2 cellular contexts compared by ENCODE assay signal in the genomic region with DNA sequence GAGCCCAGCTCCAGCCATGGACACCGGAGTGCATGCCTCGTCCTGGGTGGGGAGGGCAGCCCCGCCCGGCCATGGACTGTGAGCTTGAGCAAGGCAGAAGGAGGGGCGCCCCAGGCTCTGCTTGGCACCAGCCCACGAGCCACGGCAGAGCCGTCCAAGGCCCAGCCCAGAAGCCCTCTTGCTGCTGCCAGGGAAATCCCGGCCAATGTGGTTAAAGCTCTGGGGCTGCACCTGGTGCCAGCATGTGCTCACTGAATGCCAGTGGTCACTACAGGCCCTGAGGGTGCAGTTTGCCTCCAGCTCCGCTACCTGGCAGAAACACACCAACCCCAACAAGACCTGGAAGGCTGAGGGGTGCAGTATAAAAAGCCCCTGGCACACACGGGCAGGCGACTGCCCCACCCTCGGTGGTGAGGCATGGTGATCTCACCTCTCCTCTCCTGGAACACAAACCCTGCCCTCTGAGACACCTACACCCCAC.
TF ChIP-seq lines count a peak whose summit lies in the region.

No MANE protein-coding gene starts in this region.

TF ChIP-seq in IMR-90, 13 proteins besides CTCF, POLR2A, EP300 and RAD21:
- no peak for TF ChIP-seq NFE2L2 (IDR thresholded peaks at IDR 0.05; ENCODE audit: low read depth, low read length)
- no peak for TF ChIP-seq FOS (IDR thresholded peaks at IDR 0.05; ENCODE audit: low read depth, low read length)
- no peak for TF ChIP-seq BHLHE40 (IDR thresholded peaks at IDR 0.05; ENCODE audit: low read depth, low read length)
- TF ChIP-seq MAFK (IDR thresholded peaks at IDR 0.05; ENCODE audit: low read depth, low read length): no peak
- no peak for TF ChIP-seq CHD1 (IDR thresholded peaks at IDR 0.05; ENCODE audit: low read depth, low read length)
- no peak for TF ChIP-seq MXI1 (IDR thresholded peaks at IDR 0.05; ENCODE audit: borderline replicate concordance, low read depth, low read length)
- peak; percentile 25; the same call in 1 of the 2 replicates for TF ChIP-seq MAZ (IDR thresholded peaks at IDR 0.05; ENCODE audit: borderline replicate concordance, low read depth, low read length)
- no peak for TF ChIP-seq RFX5 (IDR thresholded peaks at IDR 0.05; ENCODE audit: low read depth, low read length)

TF ChIP-seq in HepG2, 621 proteins besides CTCF, POLR2A, EP300 and RAD21:
- TF ChIP-seq ZNF274 (CRISPR knock-in tag; IDR thresholded peaks at IDR 0.05): no peak
- no peak for TF ChIP-seq MYPOP (CRISPR knock-in tag; IDR thresholded peaks at IDR 0.05)
- no peak for TF ChIP-seq ZNF746 (CRISPR knock-in tag; IDR thresholded peaks at IDR 0.05)
- TF ChIP-seq BRD4 (CRISPR knock-in tag; IDR thresholded peaks at IDR 0.05): no peak
- no peak for TF ChIP-seq ZNF580 (CRISPR knock-in tag; IDR thresholded peaks at IDR 0.05; ENCODE audit: borderline replicate concordance, low read depth)
- TF ChIP-seq, protein P1, sequence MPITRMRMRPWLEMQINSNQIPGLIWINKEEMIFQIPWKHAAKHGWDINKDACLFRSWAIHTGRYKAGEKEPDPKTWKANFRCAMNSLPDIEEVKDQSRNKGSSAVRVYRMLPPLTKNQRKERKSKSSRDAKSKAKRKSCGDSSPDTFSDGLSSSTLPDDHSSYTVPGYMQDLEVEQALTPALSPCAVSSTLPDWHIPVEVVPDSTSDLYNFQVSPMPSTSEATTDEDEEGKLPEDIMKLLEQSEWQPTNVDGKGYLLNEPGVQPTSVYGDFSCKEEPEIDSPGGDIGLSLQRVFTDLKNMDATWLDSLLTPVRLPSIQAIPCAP (CRISPR knock-in tag; IDR thresholded peaks at IDR 0.05; ENCODE audit: low read depth): 0 out of 2 replicates have a peak, but pooled peaks have one; percentile 44
- no peak for TF ChIP-seq ZNF549 (CRISPR knock-in tag; IDR thresholded peaks at IDR 0.05)
- no peak for TF ChIP-seq ZBTB10 (CRISPR knock-in tag; IDR thresholded peaks at IDR 0.05; ENCODE audit: borderline replicate concordance)
- no peak for TF ChIP-seq SIX4 (CRISPR knock-in tag; IDR thresholded peaks at IDR 0.05)
- TF ChIP-seq HNRNPK (IDR thresholded peaks at IDR 0.05; ENCODE audit: low read depth, low read length, poor library complexity, severe bottlenecking): no peak
- TF ChIP-seq FOXM1 (CRISPR knock-in tag; IDR thresholded peaks at IDR 0.05): no peak
- no peak for TF ChIP-seq ZNF34 (CRISPR knock-in tag; IDR thresholded peaks at IDR 0.05; ENCODE audit: borderline replicate concordance)
- TF ChIP-seq, protein P2, sequence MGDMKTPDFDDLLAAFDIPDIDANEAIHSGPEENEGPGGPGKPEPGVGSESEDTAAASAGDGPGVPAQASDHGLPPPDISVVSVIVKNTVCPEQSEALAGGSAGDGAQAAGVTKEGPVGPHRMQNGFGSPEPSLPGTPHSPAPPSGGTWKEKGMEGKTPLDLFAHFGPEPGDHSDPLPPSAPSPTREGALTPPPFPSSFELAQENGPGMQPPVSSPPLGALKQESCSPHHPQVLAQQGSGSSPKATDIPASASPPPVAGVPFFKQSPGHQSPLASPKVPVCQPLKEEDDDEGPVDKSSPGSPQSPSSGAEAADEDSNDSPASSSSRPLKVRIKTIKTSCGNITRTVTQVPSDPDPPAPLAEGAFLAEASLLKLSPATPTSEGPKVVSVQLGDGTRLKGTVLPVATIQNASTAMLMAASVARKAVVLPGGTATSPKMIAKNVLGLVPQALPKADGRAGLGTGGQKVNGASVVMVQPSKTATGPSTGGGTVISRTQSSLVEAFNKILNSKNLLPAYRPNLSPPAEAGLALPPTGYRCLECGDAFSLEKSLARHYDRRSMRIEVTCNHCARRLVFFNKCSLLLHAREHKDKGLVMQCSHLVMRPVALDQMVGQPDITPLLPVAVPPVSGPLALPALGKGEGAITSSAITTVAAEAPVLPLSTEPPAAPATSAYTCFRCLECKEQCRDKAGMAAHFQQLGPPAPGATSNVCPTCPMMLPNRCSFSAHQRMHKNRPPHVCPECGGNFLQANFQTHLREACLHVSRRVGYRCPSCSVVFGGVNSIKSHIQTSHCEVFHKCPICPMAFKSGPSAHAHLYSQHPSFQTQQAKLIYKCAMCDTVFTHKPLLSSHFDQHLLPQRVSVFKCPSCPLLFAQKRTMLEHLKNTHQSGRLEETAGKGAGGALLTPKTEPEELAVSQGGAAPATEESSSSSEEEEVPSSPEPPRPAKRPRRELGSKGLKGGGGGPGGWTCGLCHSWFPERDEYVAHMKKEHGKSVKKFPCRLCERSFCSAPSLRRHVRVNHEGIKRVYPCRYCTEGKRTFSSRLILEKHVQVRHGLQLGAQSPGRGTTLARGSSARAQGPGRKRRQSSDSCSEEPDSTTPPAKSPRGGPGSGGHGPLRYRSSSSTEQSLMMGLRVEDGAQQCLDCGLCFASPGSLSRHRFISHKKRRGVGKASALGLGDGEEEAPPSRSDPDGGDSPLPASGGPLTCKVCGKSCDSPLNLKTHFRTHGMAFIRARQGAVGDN (CRISPR knock-in tag; IDR thresholded peaks at IDR 0.05): peak; percentile 51
- TF ChIP-seq TOE1 (CRISPR knock-in tag; IDR thresholded peaks at IDR 0.05): no peak
- TF ChIP-seq ETV5 (CRISPR knock-in tag; IDR thresholded peaks at IDR 0.05; ENCODE audit: borderline replicate concordance): no peak
- TF ChIP-seq ZNF431 (CRISPR knock-in tag; IDR thresholded peaks at IDR 0.05; ENCODE audit: borderline replicate concordance, low read depth): no peak
- 0 out of 2 replicates have a peak, but pooled peaks have one; percentile 23 for TF ChIP-seq ZNF574 (CRISPR knock-in tag; IDR thresholded peaks at IDR 0.05)
- TF ChIP-seq KAT7 (CRISPR knock-in tag; IDR thresholded peaks at IDR 0.05; ENCODE audit: borderline replicate concordance): no peak
- TF ChIP-seq XBP1 (CRISPR knock-in tag; IDR thresholded peaks at IDR 0.05): no peak
- TF ChIP-seq HNRNPL (IDR thresholded peaks at IDR 0.05; ENCODE audit: low read depth, low read length): 0 out of 2 replicates have a peak, but pooled peaks have one; percentile 26
